Comparison of ENCODE assay signal across 30 cellular contexts in the genomic region with DNA sequence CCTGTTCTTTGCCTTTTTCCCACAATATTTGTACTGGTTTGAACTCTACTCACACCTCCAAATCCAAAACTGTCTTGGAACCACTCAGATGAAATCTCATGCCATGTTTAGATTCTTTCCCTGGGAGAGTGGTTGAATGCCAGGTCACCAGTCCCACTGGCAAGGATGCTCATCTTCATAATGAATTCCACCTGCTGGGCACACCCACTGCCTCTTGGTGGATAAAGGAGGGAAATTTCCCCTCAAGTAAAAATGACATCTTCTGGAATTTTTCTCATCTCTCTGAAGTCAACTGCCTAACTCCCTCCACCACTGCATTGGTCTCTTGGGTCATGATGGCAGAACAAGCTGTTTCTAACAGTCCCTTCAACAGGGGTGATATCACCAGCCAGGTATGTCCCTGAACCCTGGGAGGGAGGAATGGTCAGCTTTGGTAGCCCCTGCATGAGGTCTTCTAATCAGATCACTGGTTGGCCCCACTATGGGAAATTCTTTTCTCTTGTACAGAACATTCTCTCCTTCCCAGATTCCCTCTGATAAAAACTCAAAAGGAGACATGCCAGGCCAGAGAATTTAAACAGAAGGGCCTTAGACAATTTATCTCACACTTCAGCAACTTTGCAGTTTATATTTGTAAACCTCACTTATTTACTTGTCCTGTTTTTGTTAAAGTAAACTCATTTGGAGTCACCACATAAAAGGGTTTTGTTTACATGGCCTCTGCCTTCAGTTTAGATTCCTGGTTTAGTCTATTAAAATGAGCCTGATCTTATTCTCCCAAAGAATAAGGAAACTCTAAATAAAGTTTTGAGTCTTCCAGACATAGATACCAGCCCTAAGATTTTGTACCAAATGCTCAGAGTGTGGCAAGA.
DNase-seq lines count a peak whose midpoint lies in the region; ATAC-seq, FAIRE-seq and TF ChIP-seq lines count a peak whose summit lies in the region.
"Had no signal": no experiment of that assay in that cellular context is flagged by ENCODE, and none has a peak within 500 bp of the region (broad histone marks: within the 10 kb centered on the region; RNA-seq: fewer than 3 reads in every experiment).

No MANE protein-coding gene starts in this region.

- H3K27ac ChIP-seq in neural progenitor cell: no peak overlapping the region
- no peak overlapping the region for H3K27ac ChIP-seq in gastroesophageal sphincter
- H3K27ac ChIP-seq: breast epithelium, heart left ventricle, left lung, sigmoid colon had no signal

- peaks cover 3% of the 10 kb centered on the region for H3K9me3 Mint-ChIP-seq in neural progenitor cell
- H3K9me3 Mint-ChIP-seq: activated CD8-positive, alpha-beta T cell treated with anti-CD3 and anti-CD28 coated beads for 36 hours had no signal

- H3K27me3 ChIP-seq in neural progenitor cell: no peaks in the 10 kb centered on the region
- H3K27me3 ChIP-seq in gastroesophageal sphincter: no peaks in the 10 kb centered on the region
- H3K27me3 ChIP-seq: BE2C, breast epithelium, left lung, sigmoid colon, upper lobe of left lung had no signal

- H3K4me1 ChIP-seq in neural progenitor cell: peaks cover 13% of the 10 kb centered on the region
- no peaks in the 10 kb centered on the region for H3K4me1 ChIP-seq in gastroesophageal sphincter
- H3K4me1 ChIP-seq: BE2C, breast epithelium, heart left ventricle, left lung, sigmoid colon, upper lobe of left lung had no signal

- H3K4me3 ChIP-seq in neural progenitor cell: no peak overlapping the region
- no peak overlapping the region for H3K4me3 ChIP-seq in gastroesophageal sphincter
- H3K4me3 ChIP-seq: breast epithelium, heart left ventricle, left lung, sigmoid colon, upper lobe of left lung had no signal

- H4K20me1 ChIP-seq in neural progenitor cell (ENCODE audit: low read depth): no peaks in the 10 kb centered on the region

- DNase-seq in Daoy (ENCODE audit: low read depth) (peak; percentile 34), amniotic epithelial cell (ENCODE audit: low read depth) (peak; percentile 63), glomerular visceral epithelial cell (ENCODE audit: extremely low spot score) (peak; percentile 67), neural progenitor cell (ENCODE audit: low spot score) (peak; percentile 5), GM12891 (ENCODE audit: insufficient read length, low spot score) (no peak), AML-193 (lab: John Stamatoyannopoulos, UW) (no peak)
- DNase-seq: activated CD4-positive, alpha-beta T cell treated with anti-CD3 and anti-CD28 coated beads for 1 hour; activated CD8-positive, alpha-beta T cell treated with anti-CD3 and anti-CD28 coated beads for 36 hours; activated gamma-delta T cell; activated naive CD8-positive, alpha-beta T cell treated with anti-CD3 and anti-CD28 coated beads, Interleukin-2, amount 50 U/mL, for 24 hours; activated T-cell treated with anti-CD3 and anti-CD28 coated beads for 4 hours; BE2C; dermis blood vessel endothelial cell; heart left ventricle; Kasumi-1; left lung; NCI-H1694; NCI-H2171; NCI-H524; posterior cingulate gyrus; sigmoid colon; upper lobe of left lung had no signal

- H3K36me3 ChIP-seq in neural progenitor cell: no peaks in the 10 kb centered on the region
- no peaks in the 10 kb centered on the region for H3K36me3 ChIP-seq in gastroesophageal sphincter
- H3K36me3 ChIP-seq: BE2C, breast epithelium, heart left ventricle, left lung, sigmoid colon, upper lobe of left lung had no signal

- ATAC-seq in GM21390 (IDR thresholded peaks at IDR 0.05; ENCODE audit: unreplicated experiment): no peak
- ATAC-seq in gastroesophageal sphincter: no peak
- ATAC-seq: activated CD8-positive, alpha-beta T cell treated with anti-CD3 and anti-CD28 coated beads for 36 hours; activated naive CD8-positive, alpha-beta T cell treated with anti-CD3 and anti-CD28 coated beads, Interleukin-2, amount 50 U/mL, for 24 hours; heart left ventricle; left lung; Panc1 had no signal

- H3K27me3 Mint-ChIP-seq in neural progenitor cell (ENCODE audit: insufficient read depth, low read depth): peaks cover 3% of the 10 kb centered on the region
- H3K27me3 Mint-ChIP-seq: activated CD8-positive, alpha-beta T cell treated with anti-CD3 and anti-CD28 coated beads for 36 hours; activated naive CD8-positive, alpha-beta T cell treated with anti-CD3 and anti-CD28 coated beads, Interleukin-2, amount 50 U/mL, for 24 hours had no signal

- peaks cover 17% of the 10 kb centered on the region for H3K4me1 Mint-ChIP-seq in neural progenitor cell
- H3K4me1 Mint-ChIP-seq: activated naive CD8-positive, alpha-beta T cell treated with anti-CD3 and anti-CD28 coated beads, Interleukin-2, amount 50 U/mL, for 24 hours had no signal

- no peaks in the 10 kb centered on the region for H3K9me3 ChIP-seq in neural progenitor cell (ENCODE audit: low read depth)
- no peaks in the 10 kb centered on the region for H3K9me3 ChIP-seq in gastroesophageal sphincter
- H3K9me3 ChIP-seq: BE2C, breast epithelium, heart left ventricle, left lung, sigmoid colon, upper lobe of left lung had no signal

- no peaks in the 10 kb centered on the region for H3K79me2 ChIP-seq in neural progenitor cell (ENCODE audit: low read depth)

- TF ChIP-seq EP300 in gastroesophageal sphincter (IDR thresholded peaks at IDR 0.05): no peak

- peaks cover 4% of the 10 kb centered on the region for H3F3A ChIP-seq in neural progenitor cell (ENCODE audit: low read depth)

- FAIRE-seq in GM12891 (lab: Jason Lieb, UNC): no peak
- FAIRE-seq: A204.1, H1, TTC549 had no signal

- H3K4me2 ChIP-seq in neural progenitor cell: peak overlapping the region; percentile 5

- H3K27ac Mint-ChIP-seq in neural progenitor cell: no peak overlapping the region
- H3K27ac Mint-ChIP-seq: activated CD8-positive, alpha-beta T cell treated with anti-CD3 and anti-CD28 coated beads for 36 hours; activated naive CD8-positive, alpha-beta T cell treated with anti-CD3 and anti-CD28 coated beads, Interleukin-2, amount 50 U/mL, for 24 hours had no signal

- TF ChIP-seq CTCF in neural progenitor cell (IDR thresholded peaks at IDR 0.05) (no peak), gastroesophageal sphincter (IDR thresholded peaks at IDR 0.05) (no peak)

- H3K36me3 Mint-ChIP-seq in neural progenitor cell: no peaks in the 10 kb centered on the region

- no peak overlapping the region for H2AFZ ChIP-seq in neural progenitor cell (replicated peaks)

- TF ChIP-seq POLR2A in gastroesophageal sphincter (IDR thresholded peaks at IDR 0.05) (no peak), GM12891 (IDR thresholded peaks at IDR 0.05; ENCODE audit: low read depth, low read length) (no peak)

- no peak overlapping the region for H3K4me3 Mint-ChIP-seq in neural progenitor cell
- H3K4me3 Mint-ChIP-seq: activated CD8-positive, alpha-beta T cell treated with anti-CD3 and anti-CD28 coated beads for 36 hours; activated naive CD8-positive, alpha-beta T cell treated with anti-CD3 and anti-CD28 coated beads, Interleukin-2, amount 50 U/mL, for 24 hours; neural crest cell had no signal

- H3K9ac ChIP-seq in neural progenitor cell: no peak overlapping the region

TF ChIP-seq in GM12891, 5 proteins besides CTCF, POLR2A, EP300 and RAD21:
- TF ChIP-seq POU2F2 (IDR thresholded peaks at IDR 0.05; ENCODE audit: low read depth, low read length) (no peak), POLR2AphosphoS5 (IDR thresholded peaks at IDR 0.05; ENCODE audit: low read depth, low read length) (no peak), PAX5 (IDR thresholded peaks at IDR 0.05; ENCODE audit: insufficient read depth, low read length, severe bottlenecking) (no peak), TAF1 (IDR thresholded peaks at IDR 0.05; ENCODE audit: low read depth, low read length) (no peak), SPI1 (IDR thresholded peaks at IDR 0.05; ENCODE audit: low read depth, low read length) (no peak)

Comparison
In these comparisons a context has a peak if more than half of its experiments do, and no peak if none do; other contexts are left out.
1. DNase-seq: peak in Daoy (single experiment), amniotic epithelial cell (single experiment), glomerular visceral epithelial cell (single experiment) and neural progenitor cell (single experiment); none in GM12891 (single experiment) and AML-193 (0 of 2).